11 cellular contexts compared by ENCODE assay signal in the genomic region with DNA sequence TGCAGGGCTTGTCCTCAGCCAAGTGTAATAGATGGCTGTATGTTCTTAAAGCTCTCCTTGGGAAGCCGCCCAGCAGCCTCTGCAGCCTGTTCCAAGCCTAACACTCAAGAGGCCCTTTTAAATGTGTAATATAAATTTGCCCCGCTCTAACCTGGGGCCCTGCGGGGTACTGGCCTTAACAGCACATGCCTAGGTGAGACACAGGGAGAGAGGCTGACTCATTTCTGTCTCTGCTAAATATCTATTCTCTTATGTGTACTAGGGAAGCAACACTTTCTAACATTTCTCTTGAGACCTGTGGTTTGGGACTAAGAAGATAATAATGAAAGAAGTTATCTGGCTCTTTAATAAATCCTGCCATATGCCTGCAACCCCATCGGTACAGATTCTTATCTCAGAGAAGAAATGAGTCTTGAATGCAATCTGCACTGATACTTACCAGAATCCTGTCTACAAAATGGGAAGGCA. TPM values are rescaled to one million over a fixed set of nuclear protein-coding genes. Genes with fewer than 3 reads are reported as not detected.
DNase-seq lines count a peak whose midpoint lies in the region; ATAC-seq and TF ChIP-seq lines count a peak whose summit lies in the region.
"Had no signal": no experiment of that assay in that cellular context is flagged by ENCODE, and none has a peak within 500 bp of the region (broad histone marks: within the 10 kb centered on the region; RNA-seq: fewer than 3 reads in every experiment).

No MANE protein-coding gene starts in this region.

- TF ChIP-seq CTCF in foreskin fibroblast (IDR thresholded peaks at IDR 0.05; ENCODE audit: low read depth, low read length), result no peak
- TF ChIP-seq CTCF in natural killer cell (IDR thresholded peaks at IDR 0.05), result no peak
- no peak for TF ChIP-seq CTCF in A673 (conservative IDR thresholded peaks at IDR 0.05; ENCODE audit: low read depth, low read length)

- H3K27me3 Mint-ChIP-seq in natural killer cell (ENCODE audit: low read depth in 2 of 2), result peaks cover 23 to 56% of the 10 kb centered on the region in 2 donors

- ATAC-seq in GM21423 (IDR thresholded peaks at IDR 0.05; ENCODE audit: unreplicated experiment) (peak; percentile 70), natural killer cell (no peak)

- H3K36me3 Mint-ChIP-seq in natural killer cell, result peaks cover 5% of the 10 kb centered on the region

- H3K4me1 ChIP-seq in ACC112 (ENCODE audit: control insufficient read depth, insufficient read depth, low read length, unreplicated experiment) (peaks cover 82% of the 10 kb centered on the region), A673 (ENCODE audit: insufficient read depth, low read length, poor library complexity, severe bottlenecking) (peaks cover 74% of the 10 kb centered on the region)
- H3K4me1 ChIP-seq: colonic mucosa had no signal

- no TSS peak for BruUV-seq in A673 (replicated peaks; lab: Mats Ljungman, UMichigan)

- H3K79me2 ChIP-seq in ACC112 (ENCODE audit: control insufficient read depth, insufficient read depth, low read length, unreplicated experiment), result no peaks in the 10 kb centered on the region

- H3K4me3 ChIP-seq in ACC112 (ENCODE audit: low read depth, low read length) (peak overlapping the region; percentile 27), foreskin fibroblast (ENCODE audit: low read depth in 1 of 2, low read length in 2 of 2) (no peak overlapping the region), A673 (ENCODE audit: low read depth, low read length, poor library complexity, severe bottlenecking) (no peak overlapping the region)
- H3K4me3 ChIP-seq: colonic mucosa had no signal

- H3K27ac Mint-ChIP-seq in natural killer cell, result no peak overlapping the region

- H3K9me3 Mint-ChIP-seq in natural killer cell, result no peaks in the 10 kb centered on the region

- CTCF ChIA-PET in A673 (lab: Charles Lee), result no interaction called here

- no peak overlapping the region for H3K4me3 Mint-ChIP-seq in natural killer cell

- POLR2A ChIA-PET in A673 (lab: Charles Lee; ENCODE audit: low non-redundant PET), result no interaction called here

- H3K9me3 ChIP-seq in A673 (ENCODE audit: low read depth, low read length, poor library complexity, severe bottlenecking), result no peaks in the 10 kb centered on the region
- H3K9me3 ChIP-seq: colonic mucosa had no signal

- H3K36me3 ChIP-seq in ACC112 (ENCODE audit: insufficient read depth, low read length) (no peaks in the 10 kb centered on the region), A673 (ENCODE audit: insufficient read depth, low read length, poor library complexity, severe bottlenecking) (no peaks in the 10 kb centered on the region)
- H3K36me3 ChIP-seq: colonic mucosa had no signal

- no peak overlapping the region for H2AFZ ChIP-seq in ACC112 (ENCODE audit: low read length, unreplicated experiment)

- peaks cover 5 to 6% of the 10 kb centered on the region in 2 donors for H3K4me1 Mint-ChIP-seq in natural killer cell

- H3K27ac ChIP-seq in ACC112 (ENCODE audit: low read depth, low read length) (peak overlapping the region; percentile 99), substantia nigra (ENCODE audit: low read depth, low read length, poor library complexity, severe bottlenecking) (no peak overlapping the region), A673 (ENCODE audit: low read depth, low read length, poor library complexity, severe bottlenecking) (no peak overlapping the region)
- H3K27ac ChIP-seq: colonic mucosa had no signal

- peak; percentile 62 for DNase-seq in LHCN-M2 (ENCODE audit: low read depth)
- peak; percentile 34 to 66 for DNase-seq in foreskin fibroblast
- DNase-seq in natural killer cell, result no peak
- no peak for DNase-seq in COLO829 (ENCODE audit: low spot score)
- no peak for DNase-seq in substantia nigra (lab: John Stamatoyannopoulos, UW)
- no peak for DNase-seq in A673 (ENCODE audit: low spot score)
- DNase-seq: colonic mucosa, KBM-7 had no signal

- H3K27me3 ChIP-seq in ACC112 (ENCODE audit: insufficient read depth, low read length) (no peaks in the 10 kb centered on the region), A673 (replicated peaks; ENCODE audit: insufficient read depth, low read depth, low read length, poor library complexity) (no peaks in the 10 kb centered on the region)
- H3K27me3 ChIP-seq: colonic mucosa had no signal

- intact Hi-C loops in natural killer cell (cut with micrococcal nuclease), result no loop called here
- intact Hi-C loops in A673 (cut with micrococcal nuclease; ENCODE audit: unreplicated experiment), result no loop called here

RNA-seq across cellular contexts. Expression of gene TGFBI, which starts 14.7 kb away (rescaled TPM):
- total RNA-seq in LHCN-M2 (2014; rRNA removed) (2,144 and 3,512 TPM in 2 replicates), natural killer cell (10 to 100 TPM in 2 of 3 donors, 1 to 10 TPM in 1; 6.7 to 19.6 (median 18.5) TPM), A673 (2021) (108 and 115 TPM in 2 replicates)
- polyA plus RNA-seq in LHCN-M2 (2012), result 1,513 TPM

RNA-seq across cellular contexts. Expression of gene LECT2, which starts 59.3 kb away (rescaled TPM):
- total RNA-seq in LHCN-M2 (2014; rRNA removed) (not detected in 2 replicates), natural killer cell (not detected), A673 (2021) (not detected in 2 replicates)
- not detected for polyA plus RNA-seq in LHCN-M2 (2012)
- total RNA-seq: colonic mucosa, lower leg skin had no signal

Comparison
In these comparisons a context has a peak if more than half of its experiments do, and no peak if none do; other contexts are left out.
1. DNase-seq: peak in LHCN-M2 (single experiment) and foreskin fibroblast (2 of 2); none in natural killer cell (single experiment), COLO829 (single experiment), substantia nigra (0 of 49) and A673 (single experiment).
2. RNA of gene TGFBI, which starts 14.7 kb away (total RNA-seq): 2,144 to 3,512 TPM in LHCN-M2; 108 to 115 TPM in A673 and 6.7 to 19.6 TPM in natural killer cell; every median in the first group is over 10 times any median in the second.